Comparison of ENCODE assay signal across 31 cellular contexts in the genomic region with DNA sequence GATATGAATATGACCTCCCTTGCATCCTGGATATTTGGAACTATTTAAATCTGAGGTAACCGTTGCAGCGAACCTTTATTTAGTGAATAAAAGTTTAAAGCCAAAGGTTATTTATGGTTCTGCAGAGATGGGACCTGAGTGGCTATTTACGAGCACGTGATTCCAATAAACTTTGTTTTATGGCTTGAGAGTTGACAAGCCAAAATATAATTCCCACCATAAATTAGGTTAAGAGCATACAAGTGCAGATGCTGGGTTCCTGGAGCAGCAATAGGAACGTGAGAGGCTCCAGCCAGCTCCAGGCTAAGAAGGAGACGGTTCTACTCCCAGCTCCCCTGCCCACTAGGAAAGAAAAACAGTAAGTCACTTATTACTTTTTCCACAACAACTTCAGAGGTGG. TPM values are rescaled to one million over a fixed set of nuclear protein-coding genes. Genes with fewer than 3 reads are reported as not detected.
"Had no signal": no experiment of that assay in that cellular context is flagged by ENCODE, and none has a peak within 500 bp of the region (broad histone marks: within the 10 kb centered on the region; RNA-seq: fewer than 3 reads in every experiment).

No MANE protein-coding gene starts in this region.

- ATAC-seq: activated CD4-positive, CD25-positive, alpha-beta regulatory T cell treated with anti-CD3 and anti-CD28 coated beads, Interleukin-2, amount 50 U/mL, for 24 hours; esophagus mucosa; foreskin keratinocyte; heart left ventricle; left ventricle myocardium superior; pancreas; stimulated activated effector memory CD8-positive, alpha-beta T cell treated with anti-CD3 and anti-CD28 coated beads, Interleukin-12 subunit alpha, Interleukin-12 subunit beta, amount 100 ng/mL, for 72 hours; stimulated activated naive CD8-positive, alpha-beta T cell treated with anti-CD3 and anti-CD28 coated beads, Interleukin-15, amount 100 ng/mL, for 72 hours; T-helper 17 cell; upper lobe of right lung had no signal

- H3K4me3 Mint-ChIP-seq: activated naive CD8-positive, alpha-beta T cell; stimulated activated effector memory CD8-positive, alpha-beta T cell treated with anti-CD3 and anti-CD28 coated beads, Interleukin-12 subunit alpha, Interleukin-12 subunit beta, amount 100 ng/mL, for 72 hours; stimulated activated naive CD8-positive, alpha-beta T cell treated with anti-CD3 and anti-CD28 coated beads, Interleukin-15, amount 100 ng/mL, for 72 hours; T-helper 17 cell had no signal

- H3K27me3 ChIP-seq: colonic mucosa had no signal

- H3K4me1 ChIP-seq: colonic mucosa, foreskin keratinocyte, pancreas, prostate gland, thyroid gland, upper lobe of right lung had no signal

- DNase-seq: activated CD4-positive, alpha-beta T cell treated with anti-CD3 and anti-CD28 coated beads for 48 hours; activated CD4-positive, alpha-beta T cell treated with anti-CD3 and anti-CD28 coated beads, Interleukin-2, amount 50 U/mL, for 48 hours; activated CD8-positive, alpha-beta memory T cell treated with anti-CD3 and anti-CD28 coated beads for 24 hours; activated effector memory CD4-positive, alpha-beta T cell treated with Interleukin-2 at 50 U/mL for 16 hours; activated naive CD4-positive, alpha-beta T cell treated with Interleukin-2 at 50 U/mL for 16 hours; anterior cingulate cortex; cerebellar nuclear complex; colonic mucosa; dorsolateral prefrontal cortex; effector memory CD4-positive, alpha-beta T cell; foreskin keratinocyte; heart left ventricle; left ventricle myocardium superior; pancreas; retina; sigmoid colon; small intestine; stimulated activated CD4-positive, alpha-beta T cell treated with anti-CD3 and anti-CD28 coated beads, Interleukin-4, amount 100 ng/mL, for 24 hours; stimulated activated naive CD8-positive, alpha-beta T cell treated with anti-CD3 and anti-CD28 coated beads, Interleukin-15, amount 100 ng/mL, for 72 hours; T-helper 17 cell; T1000; thyroid gland; upper lobe of right lung; WERI-Rb-1 had no signal

- H3K9me3 ChIP-seq: colonic mucosa, heart left ventricle, pancreas, prostate gland, sigmoid colon, thyroid gland, upper lobe of right lung had no signal

- FAIRE-seq: endothelial cell of umbilical vein, pancreas, small intestine had no signal

- H3K27ac Mint-ChIP-seq: activated naive CD8-positive, alpha-beta T cell; stimulated activated effector memory CD8-positive, alpha-beta T cell treated with anti-CD3 and anti-CD28 coated beads, Interleukin-12 subunit alpha, Interleukin-12 subunit beta, amount 100 ng/mL, for 72 hours; stimulated activated naive CD8-positive, alpha-beta T cell treated with anti-CD3 and anti-CD28 coated beads, Interleukin-15, amount 100 ng/mL, for 72 hours; T-helper 17 cell had no signal

- H3K36me3 Mint-ChIP-seq: activated naive CD8-positive, alpha-beta T cell; stimulated activated effector memory CD8-positive, alpha-beta T cell treated with anti-CD3 and anti-CD28 coated beads, Interleukin-12 subunit alpha, Interleukin-12 subunit beta, amount 100 ng/mL, for 72 hours had no signal

- H3K9me3 Mint-ChIP-seq: stimulated activated effector memory CD8-positive, alpha-beta T cell treated with anti-CD3 and anti-CD28 coated beads, Interleukin-12 subunit alpha, Interleukin-12 subunit beta, amount 100 ng/mL, for 72 hours; stimulated activated naive CD8-positive, alpha-beta T cell treated with anti-CD3 and anti-CD28 coated beads, Interleukin-15, amount 100 ng/mL, for 72 hours had no signal

- H3K4me3 ChIP-seq: colonic mucosa, dorsolateral prefrontal cortex, heart left ventricle, pancreas, prostate gland, sigmoid colon, thyroid gland, upper lobe of right lung had no signal

- H3K27ac ChIP-seq: colonic mucosa, dorsolateral prefrontal cortex, foreskin keratinocyte, heart left ventricle, pancreas, prostate gland, sigmoid colon, thyroid gland, upper lobe of right lung, WERI-Rb-1 had no signal

- H3K36me3 ChIP-seq: colonic mucosa, heart left ventricle, pancreas, prostate gland, sigmoid colon, thyroid gland, upper lobe of right lung, WERI-Rb-1 had no signal

RNA-seq across cellular contexts. Expression of gene HOXD4, which starts 5.2 kb away (rescaled TPM):
- total RNA-seq: dorsolateral prefrontal cortex, T-helper 17 cell had no signal

RNA-seq across cellular contexts. Expression of gene HOXD3, which starts 11.0 kb away (rescaled TPM):
- total RNA-seq: T-helper 17 cell had no signal

RNA-seq across cellular contexts. Expression of gene HOXD8, which starts 16.6 kb away (rescaled TPM):
- total RNA-seq: dorsolateral prefrontal cortex, T-helper 17 cell had no signal

RNA-seq across cellular contexts. Expression of gene HOXD9, which starts 23.6 kb away (rescaled TPM):
- total RNA-seq: left ventricle myocardium superior, T-helper 17 cell had no signal

RNA-seq across cellular contexts. Expression of gene HOXD10, which starts 29.5 kb away (rescaled TPM):
- total RNA-seq: endothelial cell of umbilical vein, foreskin keratinocyte, left ventricle myocardium superior, mucosa of gallbladder, pancreas, T-helper 17 cell had no signal
